In genomic region chr1:47713333-47713953, GRCh38 we compare ENCODE assay signal across 1 cellular context.
TF ChIP-seq lines count a peak whose summit lies in the region.

No MANE protein-coding gene starts in this region.

TF ChIP-seq in K562, 482 proteins besides CTCF, POLR2A, EP300 and RAD21 (continued from another document):
- TF ChIP-seq ATF2 (CRISPR knock-in tag; IDR thresholded peaks at IDR 0.05) (no peak), ARID3A (IDR thresholded peaks at IDR 0.05; ENCODE audit: borderline replicate concordance, low read depth, low read length) (no peak)
